8 cellular contexts compared by ENCODE assay signal in genomic region chr5:174533771-174534221, GRCh38.
DNase-seq lines count a peak whose midpoint lies in the region; ATAC-seq, FAIRE-seq and TF ChIP-seq lines count a peak whose summit lies in the region.

No MANE protein-coding gene starts in this region.

- no peak for FAIRE-seq in GM19239 (lab: Jason Lieb, UNC)

- CTCF ChIA-PET in RWPE1 (lab: Yijun Ruan, JAX) = no interaction called here

- peak overlapping the region; percentile 54 for H3K27ac ChIP-seq in RWPE1

- POLR2A ChIA-PET in RWPE1 (lab: Yijun Ruan, JAX; ENCODE audit: low non-redundant PET) = no interaction called here

- no peak overlapping the region for H3K4me3 ChIP-seq in epithelial cell of proximal tubule (ENCODE audit: low read depth, low read length)
- no peak overlapping the region for H3K4me3 ChIP-seq in retinal pigment epithelial cell (ENCODE audit: low read length)

- ATAC-seq in GM21367 (IDR thresholded peaks at IDR 0.05; ENCODE audit: unreplicated experiment) (no peak), HG02759 (IDR thresholded peaks at IDR 0.05; ENCODE audit: unreplicated experiment) (no peak)

- DNase-seq in H4 (ENCODE audit: low spot score) (peak; percentile 98), RWPE1 (ENCODE audit: low spot score) (peak; percentile 95), epithelial cell of proximal tubule (ENCODE audit: low read depth) (peak; percentile 45), retinal pigment epithelial cell (ENCODE audit: low read depth) (peak; percentile 94), hypothalamus (lab: John Stamatoyannopoulos, UW) (no peak), GM19239 (ENCODE audit: insufficient read length, low spot score) (no peak)

- TF ChIP-seq CTCF in RWPE1 (conservative IDR thresholded peaks at IDR 0.05; ENCODE audit: low read depth) (no peak), epithelial cell of proximal tubule (conservative IDR thresholded peaks at IDR 0.05; ENCODE audit: low read depth, low read length) (no peak), retinal pigment epithelial cell (conservative IDR thresholded peaks at IDR 0.05; ENCODE audit: low read depth, low read length) (no peak)

Comparison
In these comparisons a context has a peak if more than half of its experiments do, and no peak if none do; other contexts are left out.
1. DNase-seq: peak in H4 (single experiment), RWPE1 (single experiment), epithelial cell of proximal tubule (single experiment) and retinal pigment epithelial cell (single experiment); none in hypothalamus (0 of 51) and GM19239 (single experiment).